10 cellular contexts compared by ENCODE assay signal in the genomic region with DNA sequence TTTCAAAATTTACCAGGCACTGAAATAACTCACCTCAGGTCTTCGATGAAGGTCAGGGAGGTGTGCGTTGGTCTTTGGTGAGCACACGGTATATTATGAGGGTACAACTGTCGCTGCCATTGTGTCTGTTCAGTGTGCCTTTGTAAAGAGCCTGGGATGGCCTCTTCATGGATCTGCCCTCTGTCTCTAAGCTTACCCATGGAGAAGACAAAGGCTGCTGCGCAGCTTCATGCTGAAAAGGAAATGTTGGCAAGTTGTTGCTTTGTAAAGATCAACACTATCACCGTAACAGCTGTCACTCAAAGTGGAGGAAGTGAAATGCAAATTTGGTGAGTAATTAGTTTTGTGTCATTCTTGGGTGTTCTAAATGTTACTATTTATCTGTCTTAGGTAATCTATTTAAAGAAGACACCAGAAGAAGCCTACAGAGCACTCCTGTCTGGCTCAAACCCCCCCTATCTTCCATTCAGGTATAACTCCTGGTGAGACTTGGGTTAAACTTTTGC.
DNase-seq lines count a peak whose midpoint lies in the region; ATAC-seq and TF ChIP-seq lines count a peak whose summit lies in the region.
"Had no signal": no experiment of that assay in that cellular context is flagged by ENCODE, and none has a peak within 500 bp of the region (broad histone marks: within the 10 kb centered on the region; RNA-seq: fewer than 3 reads in every experiment).

No MANE protein-coding gene starts in this region.

- ATAC-seq in GM18505 (IDR thresholded peaks at IDR 0.05; ENCODE audit: unreplicated experiment) = peak; percentile 86
- ATAC-seq in GM21526 (IDR thresholded peaks at IDR 0.05; ENCODE audit: low FRiP score, unreplicated experiment) = peak; percentile 73
- peak; percentile 81 for ATAC-seq in HG03469 (IDR thresholded peaks at IDR 0.05; ENCODE audit: unreplicated experiment)

- H3K9me3 ChIP-seq in effector memory CD4-positive, alpha-beta T cell (ENCODE audit: control insufficient read depth, low read length) = no peaks in the 10 kb centered on the region

- DNase-seq in effector memory CD4-positive, alpha-beta T cell = peak in 2 of 3 donors; percentile 23 to 29
- DNase-seq in HuH-7 (ENCODE audit: low spot score) (no peak), NCI-H446 (lab: John Stamatoyannopoulos, UW) (no peak), NCI-H1694 treated with DMSO at 0.1 percent for 48 hours (lab: John Stamatoyannopoulos, UW) (no peak)
- no peak for DNase-seq in stimulated activated CD4-positive, alpha-beta T cell treated with anti-CD3 and anti-CD28 coated beads, Interleukin-2, amount 100 ng/mL, for 48 hours
- DNase-seq: NCI-H1417, occipital lobe had no signal

- no peak for TF ChIP-seq POLR2A in GM18505 (IDR thresholded peaks at IDR 0.05; ENCODE audit: borderline replicate concordance, extremely low read depth, insufficient read depth, insufficient read length)

- H3K4me1 ChIP-seq in effector memory CD4-positive, alpha-beta T cell (ENCODE audit: control insufficient read depth, insufficient read depth, low read length, poor library complexity, severe bottlenecking) = peaks cover 27% of the 10 kb centered on the region

- H3K27me3 ChIP-seq in effector memory CD4-positive, alpha-beta T cell (replicated peaks; ENCODE audit: control insufficient read depth, insufficient read depth, low read length, poor library complexity, severe bottlenecking) = no peaks in the 10 kb centered on the region

- peak overlapping the region; percentile 74 for H3K27ac ChIP-seq in effector memory CD4-positive, alpha-beta T cell (ENCODE audit: insufficient read depth, low read length, poor library complexity, severe bottlenecking)

- peak overlapping the region; percentile 46 for H3K4me3 ChIP-seq in effector memory CD4-positive, alpha-beta T cell (ENCODE audit: insufficient read depth, low read depth, low read length, poor library complexity, severe bottlenecking)

- H3K36me3 ChIP-seq in effector memory CD4-positive, alpha-beta T cell (ENCODE audit: control insufficient read depth, insufficient read depth, low read length) = no peaks in the 10 kb centered on the region

Comparison
In these comparisons a context has a peak if more than half of its experiments do, and no peak if none do; other contexts are left out.
1. DNase-seq: peak in effector memory CD4-positive, alpha-beta T cell (2 of 3); none in HuH-7 (single experiment), stimulated activated CD4-positive, alpha-beta T cell treated with anti-CD3 and anti-CD28 coated beads, Interleukin-2, amount 100 ng/mL, for 48 hours (0 of 2), NCI-H446 (0 of 2) and NCI-H1694 treated with DMSO at 0.1 percent for 48 hours (single experiment).
2. Peak in every context shown above with its lines, with median percentiles within 50 percentile points of each other: ATAC-seq.